Comparison of ENCODE assay signal across 22 cellular contexts in the genomic region with DNA sequence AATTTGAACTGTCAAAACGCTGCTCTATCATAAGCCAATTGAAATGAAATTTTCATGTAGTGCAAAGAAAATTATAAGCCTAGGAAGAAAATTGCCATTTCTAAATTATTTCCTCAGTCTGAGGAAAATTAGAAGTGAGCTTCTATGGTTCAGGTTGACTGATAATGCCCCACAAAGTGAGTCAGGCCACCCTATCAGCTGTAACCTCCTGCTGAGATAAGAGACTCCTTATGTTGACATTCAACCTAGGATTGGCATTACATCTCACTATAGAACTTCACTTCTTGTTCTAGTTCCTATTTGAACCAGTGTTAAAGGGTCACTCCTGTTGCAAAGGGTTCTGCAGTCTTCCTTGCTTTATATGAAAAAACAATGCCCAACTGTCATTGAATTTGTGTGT.
"Had no signal": no experiment of that assay in that cellular context is flagged by ENCODE, and none has a peak within 500 bp of the region (broad histone marks: within the 10 kb centered on the region; RNA-seq: fewer than 3 reads in every experiment).

No MANE protein-coding gene starts in this region.

- H3K9me3 Mint-ChIP-seq: activated T-cell treated with anti-CD3 and anti-CD28 coated beads, Interleukin-2, amount 50 U/mL, for 4 hours; stimulated activated effector memory CD8-positive, alpha-beta T cell treated with anti-CD3 and anti-CD28 coated beads, Interleukin-12 subunit alpha, Interleukin-12 subunit beta, amount 100 ng/mL, for 72 hours had no signal

- H3K4me1 Mint-ChIP-seq: stimulated activated effector memory CD8-positive, alpha-beta T cell treated with anti-CD3 and anti-CD28 coated beads, Interleukin-12 subunit alpha, Interleukin-12 subunit beta, amount 100 ng/mL, for 72 hours had no signal

- H3K36me3 ChIP-seq: esophagus squamous epithelium, left lung, neutrophil, thyroid gland had no signal

- H3K27ac ChIP-seq: esophagus squamous epithelium, left lung, neutrophil, parathyroid adenoma, thyroid gland had no signal

- ATAC-seq: activated CD8-positive, alpha-beta T cell treated with anti-CD3 and anti-CD28 coated beads for 36 hours; activated T-cell treated with anti-CD3 and anti-CD28 coated beads, Interleukin-2, amount 50 U/mL, for 4 hours; left lung; mucosa of descending colon; naive thymus-derived CD8-positive, alpha-beta T cell; stimulated activated effector memory CD8-positive, alpha-beta T cell treated with anti-CD3 and anti-CD28 coated beads, Interleukin-12 subunit alpha, Interleukin-12 subunit beta, amount 100 ng/mL, for 72 hours; WTC11 had no signal

- H3K27me3 Mint-ChIP-seq: activated CD8-positive, alpha-beta T cell treated with anti-CD3 and anti-CD28 coated beads for 36 hours had no signal

- H3K27me3 ChIP-seq: esophagus squamous epithelium, left lung, neutrophil, thyroid gland had no signal

- H3K27ac Mint-ChIP-seq: activated CD8-positive, alpha-beta T cell treated with anti-CD3 and anti-CD28 coated beads for 36 hours; activated naive CD8-positive, alpha-beta T cell; brain; stimulated activated effector memory CD8-positive, alpha-beta T cell treated with anti-CD3 and anti-CD28 coated beads, Interleukin-12 subunit alpha, Interleukin-12 subunit beta, amount 100 ng/mL, for 72 hours; WTC11 had no signal

- H3K4me1 ChIP-seq: parathyroid adenoma, thyroid gland had no signal

- H3K4me3 Mint-ChIP-seq: activated CD8-positive, alpha-beta T cell treated with anti-CD3 and anti-CD28 coated beads for 36 hours; activated T-cell treated with anti-CD3 and anti-CD28 coated beads, Interleukin-2, amount 50 U/mL, for 4 hours; stimulated activated effector memory CD8-positive, alpha-beta T cell treated with anti-CD3 and anti-CD28 coated beads, Interleukin-12 subunit alpha, Interleukin-12 subunit beta, amount 100 ng/mL, for 72 hours; WTC11 had no signal

- H3K36me3 Mint-ChIP-seq: activated naive CD8-positive, alpha-beta T cell; brain; stimulated activated effector memory CD8-positive, alpha-beta T cell treated with anti-CD3 and anti-CD28 coated beads, Interleukin-12 subunit alpha, Interleukin-12 subunit beta, amount 100 ng/mL, for 72 hours had no signal

- H3K9me3 ChIP-seq: esophagus squamous epithelium, left lung, mucosa of descending colon, neutrophil, thyroid gland had no signal

- DNase-seq: activated CD4-positive, alpha-beta T cell treated with anti-CD3 and anti-CD28 coated beads for 48 hours; activated CD8-positive, alpha-beta T cell treated with anti-CD3 and anti-CD28 coated beads for 36 hours; activated gamma-delta T cell; activated T-cell treated with anti-CD3 and anti-CD28 coated beads, Interleukin-2, amount 50 U/mL, for 4 hours; amygdala; central memory CD4-positive, alpha-beta T cell; cortex of kidney; effector CD4-positive, alpha-beta T cell; esophagus squamous epithelium; hypothalamus; kidney; left lung; mammary epithelial cell; mucosa of descending colon; naive thymus-derived CD8-positive, alpha-beta T cell; thyroid gland had no signal

- H3K4me3 ChIP-seq: esophagus squamous epithelium, left lung, mucosa of descending colon, thyroid gland had no signal
